ENCODE assay signal across 15 cellular contexts in the genomic region with DNA sequence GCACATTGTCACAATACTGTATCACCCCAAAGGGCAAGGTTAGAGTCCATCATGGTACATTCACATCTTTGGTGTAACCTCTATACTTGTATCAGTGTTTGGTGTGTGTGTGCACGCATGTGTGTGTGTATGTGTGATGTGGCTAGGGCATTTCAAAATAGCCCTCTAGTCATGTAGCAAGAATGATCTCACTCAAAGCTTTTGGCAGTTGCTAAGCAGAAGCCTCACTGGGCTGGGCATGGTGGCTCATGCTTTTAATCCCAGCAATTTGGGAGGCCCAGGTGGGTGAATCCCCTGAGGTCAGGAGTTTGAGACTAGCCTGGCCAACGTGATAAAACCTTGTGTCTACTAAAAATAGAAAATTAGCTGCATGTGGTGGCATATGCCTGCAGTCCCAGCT.
"Had no signal": no experiment of that assay in that cellular context is flagged by ENCODE, and none has a peak within 500 bp of the region (broad histone marks: within the 10 kb centered on the region; RNA-seq: fewer than 3 reads in every experiment).

No MANE protein-coding gene starts in this region.

- H3K4me1 ChIP-seq: upper lobe of left lung had no signal

- ATAC-seq: activated CD4-positive, alpha-beta T cell treated with anti-CD3 and anti-CD28 coated beads for 36 hours; activated CD8-positive, alpha-beta memory T cell treated with anti-CD3 and anti-CD28 coated beads, Interleukin-2, amount 10 ng/mL, durations not matched to agents 7 days and 5 days; natural killer cell treated with Interleukin-12 subunit alpha and Interleukin-12 subunit beta and Interleukin-15 and Interleukin-18, amount 100 ng/mL, for 72 hours; stimulated activated naive CD8-positive, alpha-beta T cell treated with anti-CD3 and anti-CD28 coated beads, Interleukin-15, Interleukin-2, amounts not matched to agents 100 U/mL and 50 U/mL, for 24 hours had no signal

- H3K4me3 ChIP-seq: dorsolateral prefrontal cortex, left ventricle myocardium inferior, skin epidermis, upper lobe of left lung had no signal

- DNase-seq: activated CD4-positive, alpha-beta memory T cell treated with anti-CD3 and anti-CD28 coated beads for 36 hours; activated CD4-positive, alpha-beta T cell treated with anti-CD3 and anti-CD28 coated beads for 36 hours; activated CD8-positive, alpha-beta memory T cell treated with anti-CD3 and anti-CD28 coated beads, Interleukin-2, amount 10 ng/mL, durations not matched to agents 7 days and 5 days; activated naive CD4-positive, alpha-beta T cell treated with anti-CD3 and anti-CD28 coated beads, Interleukin-2, amount 10 ng/mL, durations not matched to agents 7 days and 5 days; activated T-cell treated with anti-CD3 and anti-CD28 coated beads, Interleukin-2, amount 50 U/mL, for 1 hour; dorsolateral prefrontal cortex; hippocampal formation; kidney; left ventricle myocardium inferior; nucleus accumbens; stimulated activated CD4-positive, alpha-beta T cell treated with anti-CD3 and anti-CD28 coated beads, Interleukin-4, amount 100 ng/mL, for 24 hours; stimulated activated naive CD8-positive, alpha-beta T cell treated with anti-CD3 and anti-CD28 coated beads, Interleukin-15, Interleukin-2, amounts not matched to agents 100 U/mL and 50 U/mL, for 24 hours; upper lobe of left lung had no signal

- H3K36me3 ChIP-seq: left ventricle myocardium inferior, upper lobe of left lung had no signal

- H3K27ac ChIP-seq: dorsolateral prefrontal cortex, left ventricle myocardium inferior, skin epidermis, upper lobe of left lung had no signal

- H3K27me3 ChIP-seq: dorsolateral prefrontal cortex, upper lobe of left lung had no signal
